In genomic region chr10:69426376-69426727, GRCh38 we compare ENCODE assay signal across 13 cellular contexts. TPM values are rescaled to one million over a fixed set of nuclear protein-coding genes. Genes with fewer than 3 reads are reported as not detected.
DNase-seq lines count a peak whose midpoint lies in the region; ATAC-seq and TF ChIP-seq lines count a peak whose summit lies in the region.
"Had no signal": no experiment of that assay in that cellular context is flagged by ENCODE, and none has a peak within 500 bp of the region (broad histone marks: within the 10 kb centered on the region; RNA-seq: fewer than 3 reads in every experiment).

No MANE protein-coding gene starts in this region.

- H3K4me2 ChIP-seq in mammary epithelial cell (ENCODE audit: insufficient read depth, low read depth, low read length), result no peak overlapping the region
- H3K4me2 ChIP-seq: KMS-11 had no signal

- WGBS in mammary epithelial cell (ENCODE audit: low coverage, missing lambda C conversion rate), result 100% methylated on average over 4 of the region's 4 CpGs

- H3K36me3 ChIP-seq in effector memory CD4-positive, alpha-beta T cell (ENCODE audit: control insufficient read depth, insufficient read depth, low read length), result no peaks in the 10 kb centered on the region
- H3K36me3 ChIP-seq in BE2C (no peaks in the 10 kb centered on the region), mammary epithelial cell (ENCODE audit: insufficient read depth, low read length) (no peaks in the 10 kb centered on the region)

- H3K27ac ChIP-seq in effector memory CD4-positive, alpha-beta T cell (ENCODE audit: insufficient read depth, low read length, poor library complexity, severe bottlenecking), result peak overlapping the region; percentile 54
- no peak overlapping the region for H3K27ac ChIP-seq in mammary epithelial cell (ENCODE audit: insufficient read depth, low read depth, low read length)
- H3K27ac ChIP-seq: GM23248 had no signal

- peak; percentile 15 for DNase-seq in activated naive CD8-positive, alpha-beta T cell treated with anti-CD3 and anti-CD28 coated beads, Interleukin-2, amount 10 ng/mL, durations not matched to agents 7 days and 5 days
- DNase-seq in activated naive CD8-positive, alpha-beta T cell treated with anti-CD3 and anti-CD28 coated beads, Interleukin-2, amount 50 U/mL, for 24 hours, result no peak
- no peak for DNase-seq in effector memory CD4-positive, alpha-beta T cell
- DNase-seq in myocyte (ENCODE audit: low read depth), result peak; percentile 85
- DNase-seq in activated T-cell treated with anti-CD3 and anti-CD28 coated beads, Interleukin-2, amount 50 U/mL, for 24 hours, result no peak
- DNase-seq in BE2C, result no peak
- no peak for DNase-seq in mammary epithelial cell
- no peak for DNase-seq in NAMALWA (ENCODE audit: low spot score)
- DNase-seq: activated CD4-positive, alpha-beta T cell treated with anti-CD3 and anti-CD28 coated beads, Interleukin-2, amount 50 U/mL, for 4 hours; GM23248; RPMI8226; stimulated activated CD4-positive, alpha-beta T cell treated with anti-CD3 and anti-CD28 coated beads, Interleukin-4, amount 100 ng/mL, for 24 hours had no signal

- no peak overlapping the region for H3K9ac ChIP-seq in mammary epithelial cell (ENCODE audit: insufficient read depth, low read length)
- H3K9ac ChIP-seq: GM23248, KMS-11 had no signal

- no peak overlapping the region for H3K27ac Mint-ChIP-seq in activated naive CD8-positive, alpha-beta T cell treated with anti-CD3 and anti-CD28 coated beads, Interleukin-2, amount 10 ng/mL, durations not matched to agents 7 days and 5 days
- no peak overlapping the region for H3K27ac Mint-ChIP-seq in activated naive CD8-positive, alpha-beta T cell treated with anti-CD3 and anti-CD28 coated beads, Interleukin-2, amount 50 U/mL, for 24 hours
- no peak overlapping the region for H3K27ac Mint-ChIP-seq in activated T-cell treated with anti-CD3 and anti-CD28 coated beads, Interleukin-2, amount 50 U/mL, for 24 hours

- intact Hi-C loops in mammary epithelial cell (cut with micrococcal nuclease), result loop anchor here (2.0 to 10.0 kb wide), 2 partner anchors 212 to 288 kb away; no protein-coding TSS in a partner anchor

- ATAC-seq in activated naive CD8-positive, alpha-beta T cell treated with anti-CD3 and anti-CD28 coated beads, Interleukin-2, amount 10 ng/mL, durations not matched to agents 7 days and 5 days (ENCODE audit: low read depth), result no peak
- no peak for ATAC-seq in activated naive CD8-positive, alpha-beta T cell treated with anti-CD3 and anti-CD28 coated beads, Interleukin-2, amount 50 U/mL, for 24 hours

- H3K4me3 ChIP-seq in effector memory CD4-positive, alpha-beta T cell (ENCODE audit: insufficient read depth, low read depth, low read length, poor library complexity, severe bottlenecking), result no peak overlapping the region
- H3K4me3 ChIP-seq in BE2C (ENCODE audit: low read depth, low read length), result no peak overlapping the region
- no peak overlapping the region for H3K4me3 ChIP-seq in mammary epithelial cell (replicated peaks in 1 of 3; ENCODE audit: insufficient read depth in 1 of 3, low read depth in 2 of 3, low read length in 3 of 3)
- H3K4me3 ChIP-seq: GM23248 had no signal

- TF ChIP-seq CTCF in BE2C (IDR thresholded peaks at IDR 0.05; ENCODE audit: low read depth, low read length), result no peak
- no peak for TF ChIP-seq CTCF in mammary epithelial cell (conservative IDR thresholded peaks at IDR 0.05 in 1 of 2, IDR thresholded peaks at IDR 0.05 in 1 of 2; ENCODE audit: extremely low read depth in 1 of 2, insufficient read depth in 1 of 2, low read depth in 1 of 2, low read length in 2 of 2)

- in situ Hi-C loops in mammary epithelial cell (cut with MboI; ENCODE audit: low sequenced_read_pairs in 2 of 2), result no loop called here

- H2AFZ ChIP-seq in mammary epithelial cell (ENCODE audit: low read depth, low read length), result no peak overlapping the region
- H2AFZ ChIP-seq: GM23248 had no signal

- H3K9me3 ChIP-seq in effector memory CD4-positive, alpha-beta T cell (ENCODE audit: control insufficient read depth, low read length), result no peaks in the 10 kb centered on the region
- H3K9me3 ChIP-seq in BE2C (no peaks in the 10 kb centered on the region), mammary epithelial cell (replicated peaks; ENCODE audit: insufficient read depth, low read length) (no peaks in the 10 kb centered on the region)

- no peaks in the 10 kb centered on the region for H4K20me1 ChIP-seq in mammary epithelial cell (ENCODE audit: insufficient read depth, low read length)

- H3K79me2 ChIP-seq in mammary epithelial cell (ENCODE audit: insufficient read depth, low read length), result no peaks in the 10 kb centered on the region

- H3K4me1 ChIP-seq in effector memory CD4-positive, alpha-beta T cell (ENCODE audit: control insufficient read depth, insufficient read depth, low read length, poor library complexity, severe bottlenecking), result peaks cover 38% of the 10 kb centered on the region
- peaks cover 9% of the 10 kb centered on the region; the same call in 1 of the 2 replicates for H3K4me1 ChIP-seq in BE2C
- peaks cover 14% of the 10 kb centered on the region for H3K4me1 ChIP-seq in mammary epithelial cell (ENCODE audit: insufficient read depth, low read length)

- H3K27me3 Mint-ChIP-seq in activated naive CD8-positive, alpha-beta T cell treated with anti-CD3 and anti-CD28 coated beads, Interleukin-2, amount 10 ng/mL, durations not matched to agents 7 days and 5 days, result no peaks in the 10 kb centered on the region
- H3K27me3 Mint-ChIP-seq in activated naive CD8-positive, alpha-beta T cell treated with anti-CD3 and anti-CD28 coated beads, Interleukin-2, amount 50 U/mL, for 24 hours, result no peaks in the 10 kb centered on the region
- no peaks in the 10 kb centered on the region for H3K27me3 Mint-ChIP-seq in activated T-cell treated with anti-CD3 and anti-CD28 coated beads, Interleukin-2, amount 50 U/mL, for 24 hours

- H3K27me3 ChIP-seq in effector memory CD4-positive, alpha-beta T cell (replicated peaks; ENCODE audit: control insufficient read depth, insufficient read depth, low read length, poor library complexity, severe bottlenecking), result no peaks in the 10 kb centered on the region
- H3K27me3 ChIP-seq in BE2C (no peaks in the 10 kb centered on the region), mammary epithelial cell (ENCODE audit: insufficient read depth, low read length) (no peaks in the 10 kb centered on the region)

- peaks cover 36% of the 10 kb centered on the region for H3K4me1 Mint-ChIP-seq in activated naive CD8-positive, alpha-beta T cell treated with anti-CD3 and anti-CD28 coated beads, Interleukin-2, amount 10 ng/mL, durations not matched to agents 7 days and 5 days
- peaks cover 32% of the 10 kb centered on the region for H3K4me1 Mint-ChIP-seq in activated naive CD8-positive, alpha-beta T cell treated with anti-CD3 and anti-CD28 coated beads, Interleukin-2, amount 50 U/mL, for 24 hours
- peaks cover 48% of the 10 kb centered on the region for H3K4me1 Mint-ChIP-seq in activated T-cell treated with anti-CD3 and anti-CD28 coated beads, Interleukin-2, amount 50 U/mL, for 24 hours (ENCODE audit: low read depth)

- POLR2A ChIA-PET in activated naive CD8-positive, alpha-beta T cell treated with anti-CD3 and anti-CD28 coated beads, Interleukin-2, amount 10 ng/mL, durations not matched to agents 7 days and 5 days (lab: Charles Lee), result interaction anchor here (1.2 kb wide), 1 partner anchor 82 kb away, joined by 4 read pairs; no protein-coding TSS in a partner anchor

- BruUV-seq in mammary epithelial cell (replicated peaks; lab: Mats Ljungman, UMichigan), result no TSS peak

- H3K36me3 Mint-ChIP-seq in activated naive CD8-positive, alpha-beta T cell treated with anti-CD3 and anti-CD28 coated beads, Interleukin-2, amount 10 ng/mL, durations not matched to agents 7 days and 5 days, result peaks cover 1% of the 10 kb centered on the region
- no peaks in the 10 kb centered on the region for H3K36me3 Mint-ChIP-seq in activated naive CD8-positive, alpha-beta T cell treated with anti-CD3 and anti-CD28 coated beads, Interleukin-2, amount 50 U/mL, for 24 hours (ENCODE audit: low read depth)
- H3K36me3 Mint-ChIP-seq in activated T-cell treated with anti-CD3 and anti-CD28 coated beads, Interleukin-2, amount 50 U/mL, for 24 hours (ENCODE audit: low read depth), result no peaks in the 10 kb centered on the region

- dilution Hi-C loops in mammary epithelial cell (cut with HindIII; ENCODE audit: low sequenced_read_pairs), result no loop called here

- H3K4me3 Mint-ChIP-seq in activated naive CD8-positive, alpha-beta T cell treated with anti-CD3 and anti-CD28 coated beads, Interleukin-2, amount 10 ng/mL, durations not matched to agents 7 days and 5 days, result no peak overlapping the region
- H3K4me3 Mint-ChIP-seq in activated naive CD8-positive, alpha-beta T cell treated with anti-CD3 and anti-CD28 coated beads, Interleukin-2, amount 50 U/mL, for 24 hours, result no peak overlapping the region
- H3K4me3 Mint-ChIP-seq in activated T-cell treated with anti-CD3 and anti-CD28 coated beads, Interleukin-2, amount 50 U/mL, for 24 hours, result no peak overlapping the region

- CTCF ChIA-PET in mammary epithelial cell (lab: Charles Lee; ENCODE audit: low non-redundant PET), result no interaction called here

- no peaks in the 10 kb centered on the region for H3K9me3 Mint-ChIP-seq in activated naive CD8-positive, alpha-beta T cell treated with anti-CD3 and anti-CD28 coated beads, Interleukin-2, amount 10 ng/mL, durations not matched to agents 7 days and 5 days
- no peaks in the 10 kb centered on the region for H3K9me3 Mint-ChIP-seq in activated naive CD8-positive, alpha-beta T cell treated with anti-CD3 and anti-CD28 coated beads, Interleukin-2, amount 50 U/mL, for 24 hours
- H3K9me3 Mint-ChIP-seq in activated T-cell treated with anti-CD3 and anti-CD28 coated beads, Interleukin-2, amount 50 U/mL, for 24 hours, result no peaks in the 10 kb centered on the region

RNA-seq across cellular contexts. Expression of gene TACR2, which starts 9.6 kb away (rescaled TPM):
- not detected for total RNA-seq in activated naive CD8-positive, alpha-beta T cell treated with anti-CD3 and anti-CD28 coated beads, Interleukin-2, amount 10 ng/mL, durations not matched to agents 7 days and 5 days
- total RNA-seq in myocyte (0.08 TPM in 1 of 2 replicates, not detected in the other), mammary epithelial cell (not detected)
- polyA plus RNA-seq in myocyte (2012), result 1.8 TPM
- 0.56 TPM for polyA plus RNA-seq in BE2C (2012; ENCODE audit: insufficient read depth, insufficient read length, low read depth)
- polyA plus RNA-seq in mammary epithelial cell, result 0.08 TPM
- polyA minus RNA-seq in mammary epithelial cell, result not detected

RNA-seq across cellular contexts. Expression of gene TSPAN15, which starts 24.9 kb away (rescaled TPM):
- total RNA-seq in activated naive CD8-positive, alpha-beta T cell treated with anti-CD3 and anti-CD28 coated beads, Interleukin-2, amount 10 ng/mL, durations not matched to agents 7 days and 5 days, result 1 to 10 TPM; 4.6 to 4.7 TPM
- 5.5 and 13.2 TPM in 2 replicates for total RNA-seq in myocyte
- 4.9 TPM for polyA plus RNA-seq in myocyte (2012)
- 69.9 TPM for polyA plus RNA-seq in BE2C (2012; ENCODE audit: insufficient read depth, insufficient read length, low read depth)
- 1 to 10 TPM in 1 of 2 donors, under 1 TPM in 1; 0.64 to 1.5 TPM for total RNA-seq in mammary epithelial cell
- polyA plus RNA-seq in mammary epithelial cell, result 1.8 TPM
- not detected for polyA minus RNA-seq in mammary epithelial cell
- total RNA-seq: GM23248 had no signal

Comparison
In these comparisons a context has a peak if more than half of its experiments do, and no peak if none do; other contexts are left out.
1. DNase-seq: peak in activated naive CD8-positive, alpha-beta T cell treated with anti-CD3 and anti-CD28 coated beads, Interleukin-2, amount 10 ng/mL, durations not matched to agents 7 days and 5 days (single experiment) and myocyte (single experiment); none in activated naive CD8-positive, alpha-beta T cell treated with anti-CD3 and anti-CD28 coated beads, Interleukin-2, amount 50 U/mL, for 24 hours (single experiment), effector memory CD4-positive, alpha-beta T cell (0 of 3), activated T-cell treated with anti-CD3 and anti-CD28 coated beads, Interleukin-2, amount 50 U/mL, for 24 hours (single experiment), BE2C (single experiment), mammary epithelial cell (single experiment) and NAMALWA (single experiment).